Comparison of ENCODE assay signal across 35 cellular contexts in the genomic region with DNA sequence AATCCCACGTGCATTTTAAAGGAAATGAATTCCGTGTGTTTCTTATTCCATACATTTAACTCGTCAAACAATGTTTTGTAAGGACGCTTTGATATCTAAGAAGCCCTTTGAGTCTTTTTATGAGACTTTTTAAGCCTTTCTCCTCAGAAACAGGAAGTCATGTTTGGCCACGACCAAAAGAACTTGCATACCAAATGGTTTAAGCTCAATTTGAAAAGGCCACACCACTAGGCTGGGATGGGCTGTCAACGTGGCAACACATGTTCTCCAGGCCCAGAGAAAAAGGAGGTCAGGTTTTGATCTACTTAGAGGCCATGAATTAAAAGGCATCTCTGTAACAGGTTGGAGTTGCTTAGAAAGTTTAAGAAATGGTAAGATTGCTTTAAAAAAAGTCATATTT.
DNase-seq lines count a peak whose midpoint lies in the region; ATAC-seq, FAIRE-seq and TF ChIP-seq lines count a peak whose summit lies in the region.
"Had no signal": no experiment of that assay in that cellular context is flagged by ENCODE, and none has a peak within 500 bp of the region (broad histone marks: within the 10 kb centered on the region; RNA-seq: fewer than 3 reads in every experiment).

No MANE protein-coding gene starts in this region.

- H2AFZ ChIP-seq in astrocyte (ENCODE audit: low read depth, low read length), result no peak overlapping the region

- H3K36me3 Mint-ChIP-seq in astrocyte (ENCODE audit: low read depth, unreplicated experiment), result no peaks in the 10 kb centered on the region
- H3K36me3 Mint-ChIP-seq: activated naive CD8-positive, alpha-beta T cell; CD14-positive monocyte; type B pancreatic cell had no signal

- intact Hi-C loops in A673 (cut with micrococcal nuclease; ENCODE audit: unreplicated experiment), result no loop called here
- intact Hi-C loops in psoas muscle (cut with DNase I), result no loop called here

- no peaks in the 10 kb centered on the region for H3K9me3 ChIP-seq in A673 (ENCODE audit: low read depth, low read length, poor library complexity, severe bottlenecking)
- H3K9me3 ChIP-seq in astrocyte (ENCODE audit: insufficient read depth, low read depth, low read length), result no peaks in the 10 kb centered on the region
- H3K9me3 ChIP-seq in psoas muscle, result no peaks in the 10 kb centered on the region
- H3K9me3 ChIP-seq: prostate gland, sigmoid colon had no signal

- H3K4me3 ChIP-seq in A673 (ENCODE audit: low read depth, low read length, poor library complexity, severe bottlenecking) (no peak overlapping the region), astrocyte (ENCODE audit: insufficient read depth, low read depth, low read length) (no peak overlapping the region), psoas muscle (no peak overlapping the region)
- H3K4me3 ChIP-seq: left ventricle myocardium inferior, prostate gland, sigmoid colon had no signal

- TF ChIP-seq CTCF in A673 (conservative IDR thresholded peaks at IDR 0.05; ENCODE audit: low read depth, low read length) (no peak), astrocyte (IDR thresholded peaks at IDR 0.05; ENCODE audit: insufficient read depth, low read depth, low read length) (no peak), psoas muscle (IDR thresholded peaks at IDR 0.05) (no peak)

- FAIRE-seq in astrocyte (lab: Jason Lieb, UNC), result no peak
- FAIRE-seq: bronchial epithelial cell, colon, keratinocyte had no signal

- H3K27ac Mint-ChIP-seq in astrocyte (ENCODE audit: unreplicated experiment), result no peak overlapping the region
- H3K27ac Mint-ChIP-seq: activated B cell treated with CpG ODN at 0.5 μM for 24 hours; activated CD4-positive, alpha-beta T cell treated with anti-CD3 and anti-CD28 coated beads, Interleukin-2, amount 10 ng/mL, durations not matched to agents 7 days and 5 days; activated naive CD8-positive, alpha-beta T cell; T-helper 1 cell treated with Interleukin-12 subunit alpha and Interleukin-12 subunit beta and Interleukin-4 antibody, amounts not matched to agents 30 μg/mL and 1 μg/mL, for 36 hours; type B pancreatic cell had no signal

- H3K4me1 Mint-ChIP-seq in astrocyte (ENCODE audit: low read depth, unreplicated experiment), result no peaks in the 10 kb centered on the region
- H3K4me1 Mint-ChIP-seq: activated B cell treated with CpG ODN at 0.5 μM for 24 hours; activated CD4-positive, alpha-beta T cell treated with anti-CD3 and anti-CD28 coated beads, Interleukin-2, amount 10 ng/mL, durations not matched to agents 7 days and 5 days; CD14-positive monocyte had no signal

- H3K4me3 Mint-ChIP-seq in astrocyte (ENCODE audit: unreplicated experiment), result no peak overlapping the region
- H3K4me3 Mint-ChIP-seq: activated B cell treated with CpG ODN at 0.5 μM for 24 hours; activated CD4-positive, alpha-beta T cell treated with anti-CD3 and anti-CD28 coated beads, Interleukin-2, amount 10 ng/mL, durations not matched to agents 7 days and 5 days; activated naive CD8-positive, alpha-beta T cell; CD14-positive monocyte; T-helper 1 cell treated with Interleukin-12 subunit alpha and Interleukin-12 subunit beta and Interleukin-4 antibody, amounts not matched to agents 30 μg/mL and 1 μg/mL, for 36 hours; type B pancreatic cell had no signal

- H3K4me2 ChIP-seq in astrocyte (ENCODE audit: low read length), result no peak overlapping the region

- CTCF ChIA-PET in A673 (lab: Charles Lee), result no interaction called here

- H3K36me3 ChIP-seq in A673 (ENCODE audit: insufficient read depth, low read length, poor library complexity, severe bottlenecking), result no peaks in the 10 kb centered on the region
- H3K36me3 ChIP-seq in astrocyte (ENCODE audit: insufficient read depth, low read length), result no peaks in the 10 kb centered on the region
- no peaks in the 10 kb centered on the region for H3K36me3 ChIP-seq in psoas muscle (ENCODE audit: insufficient read depth in 1 of 2, low read depth in 1 of 2)
- H3K36me3 ChIP-seq: left ventricle myocardium inferior, prostate gland, sigmoid colon had no signal

- H3K27me3 Mint-ChIP-seq in astrocyte (ENCODE audit: low read depth, unreplicated experiment), result no peaks in the 10 kb centered on the region
- H3K27me3 Mint-ChIP-seq: activated B cell treated with CpG ODN at 0.5 μM for 24 hours; activated CD4-positive, alpha-beta T cell treated with anti-CD3 and anti-CD28 coated beads, Interleukin-2, amount 10 ng/mL, durations not matched to agents 7 days and 5 days; activated naive CD8-positive, alpha-beta T cell; type B pancreatic cell had no signal

- peak overlapping the region; percentile 35 for H3K27ac ChIP-seq in A673 (ENCODE audit: low read depth, low read length, poor library complexity, severe bottlenecking)
- no peak overlapping the region for H3K27ac ChIP-seq in astrocyte (ENCODE audit: low read depth, low read length)
- H3K27ac ChIP-seq in psoas muscle, result no peak overlapping the region
- H3K27ac ChIP-seq: left ventricle myocardium inferior, prostate gland, RWPE1, sigmoid colon had no signal

- POLR2A ChIA-PET in A673 (lab: Charles Lee; ENCODE audit: low non-redundant PET), result no interaction called here

- no peaks in the 10 kb centered on the region for H3K9me3 Mint-ChIP-seq in astrocyte (ENCODE audit: unreplicated experiment)
- H3K9me3 Mint-ChIP-seq: activated B cell treated with CpG ODN at 0.5 μM for 24 hours; activated CD4-positive, alpha-beta T cell treated with anti-CD3 and anti-CD28 coated beads, Interleukin-2, amount 10 ng/mL, durations not matched to agents 7 days and 5 days; T-helper 1 cell treated with Interleukin-12 subunit alpha and Interleukin-12 subunit beta and Interleukin-4 antibody, amounts not matched to agents 30 μg/mL and 1 μg/mL, for 36 hours had no signal

- no TSS peak for BruUV-seq in A673 (replicated peaks; lab: Mats Ljungman, UMichigan)

- no peaks in the 10 kb centered on the region for H4K20me1 ChIP-seq in astrocyte (ENCODE audit: insufficient read depth, low read length)

- H3K27me3 ChIP-seq in A673 (replicated peaks; ENCODE audit: insufficient read depth, low read depth, low read length, poor library complexity), result no peaks in the 10 kb centered on the region
- no peaks in the 10 kb centered on the region for H3K27me3 ChIP-seq in astrocyte (ENCODE audit: insufficient read depth, low read length)
- no peaks in the 10 kb centered on the region for H3K27me3 ChIP-seq in psoas muscle (ENCODE audit: insufficient read depth in 3 of 3, low read length in 2 of 3)
- H3K27me3 ChIP-seq: sigmoid colon had no signal

- peak; percentile 87 for DNase-seq in A673 (ENCODE audit: low spot score)
- DNase-seq in LHCN-M2 (ENCODE audit: low read depth), result peak; percentile 4
- DNase-seq in astrocyte (ENCODE audit: low read depth), result peak; percentile 11
- DNase-seq in myocyte (ENCODE audit: low read depth), result peak; percentile 7
- no peak for DNase-seq in psoas muscle
- no peak for DNase-seq in NCI-H2081 treated with DMSO at 0.1 percent for 48 hours (lab: John Stamatoyannopoulos, UW)
- DNase-seq in occipital lobe (lab: John Stamatoyannopoulos, UW), result no peak
- DNase-seq: 8988T; activated B cell treated with CpG ODN at 0.5 μM for 24 hours; activated CD4-positive, alpha-beta T cell treated with anti-CD3 and anti-CD28 coated beads, Interleukin-2, amount 10 ng/mL, durations not matched to agents 7 days and 5 days; activated effector memory CD4-positive, alpha-beta T cell treated with anti-CD3 and anti-CD28 coated beads, Interleukin-2, amount 50 U/mL, for 16 hours; activated T-cell treated with anti-CD3 and anti-CD28 coated beads, Interleukin-2, amount 50 U/mL, for 1 hour; anterior cingulate cortex; Calu3; DMS79; effector CD4-positive, alpha-beta T cell; H7; left ventricle myocardium inferior; mesenchymal stem cell; NCI-H1436 treated with DMSO at 0.1 percent for 48 hours; NCI-H345; NCI-H69; sigmoid colon; stimulated activated CD4-positive, alpha-beta T cell treated with anti-CD3 and anti-CD28 coated beads, Interleukin-15, amount 100 ng/mL, for 24 hours; stimulated activated CD4-positive, alpha-beta T cell treated with anti-CD3 and anti-CD28 coated beads, Interleukin-4, amount 100 ng/mL, for 4 hours had no signal

- 52 to 62% (median 55%) methylated on average over 6 of the region's 6 CpGs for WGBS in psoas muscle, 3 donors

- ATAC-seq in HG02884 (IDR thresholded peaks at IDR 0.05; ENCODE audit: unreplicated experiment), result no peak
- no peak for ATAC-seq in psoas muscle

- H3K79me2 ChIP-seq in astrocyte (ENCODE audit: insufficient read depth, low read length), result no peaks in the 10 kb centered on the region

- H3K4me1 ChIP-seq in A673 (ENCODE audit: insufficient read depth, low read length, poor library complexity, severe bottlenecking), result peaks cover 26% of the 10 kb centered on the region
- H3K4me1 ChIP-seq in astrocyte (ENCODE audit: insufficient read depth, low read length), result no peaks in the 10 kb centered on the region
- H3K4me1 ChIP-seq in psoas muscle, result no peaks in the 10 kb centered on the region
- H3K4me1 ChIP-seq: left ventricle myocardium inferior, prostate gland, sigmoid colon had no signal

- no peak overlapping the region for H3K9ac ChIP-seq in astrocyte (ENCODE audit: low read length)

Comparison
In these comparisons a context has a peak if more than half of its experiments do, and no peak if none do; other contexts are left out.
1. DNase-seq: peak in A673 (single experiment), LHCN-M2 (single experiment), astrocyte (single experiment) and myocyte (single experiment); none in psoas muscle (0 of 2), NCI-H2081 treated with DMSO at 0.1 percent for 48 hours (single experiment) and occipital lobe (single experiment).